Comparison of ENCODE assay signal across 15 cellular contexts in the genomic region with DNA sequence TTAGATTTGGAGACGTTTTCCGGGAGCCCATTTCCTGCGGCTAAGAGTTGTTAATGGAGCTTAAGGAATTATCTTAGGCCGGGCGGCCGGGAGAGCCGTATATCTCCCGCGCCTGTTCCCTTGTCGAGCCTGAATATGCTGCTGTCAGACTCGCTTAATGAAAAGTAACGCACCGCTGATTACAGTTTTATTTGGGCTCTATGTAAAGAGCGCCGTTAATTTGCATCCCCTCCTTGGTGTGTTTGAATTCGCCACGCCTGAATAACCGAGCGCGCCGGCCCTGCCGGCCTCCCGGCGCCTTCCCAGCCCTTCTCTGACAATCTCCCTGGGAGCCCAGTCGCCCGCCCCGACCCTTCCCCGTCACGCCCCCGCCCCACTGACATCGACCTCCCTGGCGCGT. TPM values are rescaled to one million over a fixed set of nuclear protein-coding genes. Genes with fewer than 3 reads are reported as not detected.
DNase-seq lines count a peak whose midpoint lies in the region; ATAC-seq and TF ChIP-seq lines count a peak whose summit lies in the region.
"Had no signal": no experiment of that assay in that cellular context is flagged by ENCODE, and none has a peak within 500 bp of the region (broad histone marks: within the 10 kb centered on the region; RNA-seq: fewer than 3 reads in every experiment).

No MANE protein-coding gene starts in this region.

- no peaks in the 10 kb centered on the region for H3K9me3 ChIP-seq in aorta (ENCODE audit: control insufficient read depth, low read length)
- H3K9me3 ChIP-seq: A549 had no signal

- H3K36me3 Mint-ChIP-seq in brain, result peaks cover 4% of the 10 kb centered on the region
- H3K36me3 Mint-ChIP-seq in activated T-helper 1 cell treated with anti-CD3 and anti-CD28 coated beads, Interleukin-12 subunit alpha, Interleukin-12 subunit beta, Interleukin-2, Interleukin-4 antibody, amounts not matched to agents 30 ng/mL and 10 ng/mL and 1 ng/mL, durations not matched to agents 14 hours and 24 hours and 36 hours (ENCODE audit: low read depth), result no peaks in the 10 kb centered on the region

- no peak overlapping the region for H3K4me3 ChIP-seq in aorta (ENCODE audit: low read length in 2 of 2)
- H3K4me3 ChIP-seq: A549 had no signal

- peaks cover 24% of the 10 kb centered on the region for H3K4me1 Mint-ChIP-seq in brain
- H3K4me1 Mint-ChIP-seq in activated T-helper 1 cell treated with anti-CD3 and anti-CD28 coated beads, Interleukin-12 subunit alpha, Interleukin-12 subunit beta, Interleukin-2, Interleukin-4 antibody, amounts not matched to agents 30 ng/mL and 10 ng/mL and 1 ng/mL, durations not matched to agents 14 hours and 24 hours and 36 hours (ENCODE audit: low read depth), result no peaks in the 10 kb centered on the region
- H3K4me1 Mint-ChIP-seq: activated T-helper 17 cell treated with anti-CD3 and anti-CD28 coated beads, Interleukin-2, amount 50 U/mL, for 72 hours had no signal

- intact Hi-C loops in activated T-helper 1 cell treated with anti-CD3 and anti-CD28 coated beads, Interleukin-12 subunit alpha, Interleukin-12 subunit beta, Interleukin-2, Interleukin-4 antibody, amounts not matched to agents 30 ng/mL and 10 ng/mL and 1 ng/mL, durations not matched to agents 14 hours and 24 hours and 36 hours (cut with micrococcal nuclease), result loop anchor here (5.0 kb wide), 2 partner anchors 113 to 877 kb away; partner anchors contain the start of gene IRX2
- intact Hi-C loops in aorta (cut with DNase I), result no loop called here

- peaks cover 0 to 9% (median 3%) of the 10 kb centered on the region in 5 experiments for H3K9me3 Mint-ChIP-seq in brain
- no peaks in the 10 kb centered on the region for H3K9me3 Mint-ChIP-seq in activated T-helper 1 cell treated with anti-CD3 and anti-CD28 coated beads, Interleukin-12 subunit alpha, Interleukin-12 subunit beta, Interleukin-2, Interleukin-4 antibody, amounts not matched to agents 30 ng/mL and 10 ng/mL and 1 ng/mL, durations not matched to agents 14 hours and 24 hours and 36 hours
- H3K9me3 Mint-ChIP-seq: activated T-helper 17 cell treated with anti-CD3 and anti-CD28 coated beads, Interleukin-2, amount 50 U/mL, for 72 hours; dendritic cell treated with granulocyte-macrophage colony-stimulating factor and Interleukin-4, amounts not matched to agents 40 ng/mL and 50 ng/mL, for 4 days had no signal

- H3K36me3 ChIP-seq in aorta (ENCODE audit: control insufficient read depth in 1 of 2, insufficient read depth in 2 of 2, low read length in 1 of 2), result no peaks in the 10 kb centered on the region

- H3K27ac ChIP-seq in aorta (ENCODE audit: low read depth in 1 of 2, low read length in 2 of 2), result no peak overlapping the region
- H3K27ac ChIP-seq: A549 had no signal

- WGBS in aorta, 2 donors, result 2 to 4% methylated on average over 33 of the region's 33 CpGs

- peak overlapping the region in 1 of 5 experiments; percentile 78 for H3K27ac Mint-ChIP-seq in brain
- H3K27ac Mint-ChIP-seq in activated T-helper 1 cell treated with anti-CD3 and anti-CD28 coated beads, Interleukin-12 subunit alpha, Interleukin-12 subunit beta, Interleukin-2, Interleukin-4 antibody, amounts not matched to agents 30 ng/mL and 10 ng/mL and 1 ng/mL, durations not matched to agents 14 hours and 24 hours and 36 hours, result no peak overlapping the region
- H3K27ac Mint-ChIP-seq: activated T-helper 17 cell treated with anti-CD3 and anti-CD28 coated beads, Interleukin-2, amount 50 U/mL, for 72 hours; dendritic cell treated with granulocyte-macrophage colony-stimulating factor and Interleukin-4, amounts not matched to agents 40 ng/mL and 50 ng/mL, for 4 days; progenitor cell of endocrine pancreas had no signal

- TF ChIP-seq CTCF in brain (conservative IDR thresholded peaks at IDR 0.05), result no peak

- H3K27me3 ChIP-seq in aorta (ENCODE audit: control insufficient read depth in 1 of 2, insufficient read depth in 2 of 2, low read length in 1 of 2), result no peaks in the 10 kb centered on the region

- H3K4me1 ChIP-seq in aorta (ENCODE audit: control insufficient read depth in 1 of 2, insufficient read depth in 2 of 2, low read length in 2 of 2), result no peaks in the 10 kb centered on the region
- H3K4me1 ChIP-seq: A549 had no signal

- H3K27me3 Mint-ChIP-seq in brain, result peaks cover 77% of the 10 kb centered on the region
- H3K27me3 Mint-ChIP-seq in activated T-helper 1 cell treated with anti-CD3 and anti-CD28 coated beads, Interleukin-12 subunit alpha, Interleukin-12 subunit beta, Interleukin-2, Interleukin-4 antibody, amounts not matched to agents 30 ng/mL and 10 ng/mL and 1 ng/mL, durations not matched to agents 14 hours and 24 hours and 36 hours (ENCODE audit: insufficient read depth), result peaks cover 49% of the 10 kb centered on the region

- ATAC-seq in aorta (ENCODE audit: low FRiP score), result no peak
- ATAC-seq: A549; activated T-helper 17 cell treated with anti-CD3 and anti-CD28 coated beads, Interleukin-2, amount 50 U/mL, for 72 hours had no signal

- DNase-seq in NCI-H2029 treated with DMSO at 0.1 percent for 48 hours (lab: John Stamatoyannopoulos, UW) (peak; percentile 3), NCI-H2029 (lab: John Stamatoyannopoulos, UW) (no peak), NCI-H187 treated with DMSO at 0.1 percent for 48 hours (lab: John Stamatoyannopoulos, UW) (peak; percentile 50), retina (peak; percentile 80), aorta (no peak), UCSD-AML1 (lab: John Stamatoyannopoulos, UW; ENCODE audit: unreplicated experiment) (no peak)
- no peak for DNase-seq in activated T-helper 1 cell treated with anti-CD3 and anti-CD28 coated beads, Interleukin-12 subunit alpha, Interleukin-12 subunit beta, Interleukin-2, Interleukin-4 antibody, amounts not matched to agents 30 ng/mL and 10 ng/mL and 1 ng/mL, durations not matched to agents 14 hours and 24 hours and 36 hours (ENCODE audit: low spot score)
- DNase-seq: activated CD4-positive, alpha-beta T cell treated with anti-CD3 and anti-CD28 coated beads, Interleukin-2, amount 50 U/mL, for 1 hour; COR-L47; T-helper 2 cell had no signal

- H3K4me3 Mint-ChIP-seq in brain, result peak overlapping the region; percentile 12 to 79 (median 52)
- H3K4me3 Mint-ChIP-seq in activated T-helper 1 cell treated with anti-CD3 and anti-CD28 coated beads, Interleukin-12 subunit alpha, Interleukin-12 subunit beta, Interleukin-2, Interleukin-4 antibody, amounts not matched to agents 30 ng/mL and 10 ng/mL and 1 ng/mL, durations not matched to agents 14 hours and 24 hours and 36 hours, result no peak overlapping the region
- H3K4me3 Mint-ChIP-seq: activated T-helper 17 cell treated with anti-CD3 and anti-CD28 coated beads, Interleukin-2, amount 50 U/mL, for 72 hours; dendritic cell treated with granulocyte-macrophage colony-stimulating factor and Interleukin-4, amounts not matched to agents 40 ng/mL and 50 ng/mL, for 4 days had no signal

RNA-seq across cellular contexts. Expression of gene IRX4, which starts 7.9 kb away (rescaled TPM):
- polyA plus RNA-seq in brain (ENCODE audit: insufficient read depth, low read depth, low replicate concordance), result not detected
- total RNA-seq in activated T-helper 1 cell treated with anti-CD3 and anti-CD28 coated beads, Interleukin-12 subunit alpha, Interleukin-12 subunit beta, Interleukin-2, Interleukin-4 antibody, amounts not matched to agents 30 ng/mL and 10 ng/mL and 1 ng/mL, durations not matched to agents 14 hours and 24 hours and 36 hours, result not detected in 2 replicates
- not detected for total RNA-seq in aorta
- polyA plus RNA-seq in aorta, result not detected
- total RNA-seq: activated T-helper 17 cell treated with anti-CD3 and anti-CD28 coated beads, Interleukin-2, amount 50 U/mL, for 72 hours had no signal

Comparison
In these comparisons a context has a peak if more than half of its experiments do, and no peak if none do; other contexts are left out.
1. DNase-seq: peak in NCI-H2029 treated with DMSO at 0.1 percent for 48 hours (single experiment), NCI-H187 treated with DMSO at 0.1 percent for 48 hours (single experiment) and retina (single experiment); none in NCI-H2029 (single experiment), activated T-helper 1 cell treated with anti-CD3 and anti-CD28 coated beads, Interleukin-12 subunit alpha, Interleukin-12 subunit beta, Interleukin-2, Interleukin-4 antibody, amounts not matched to agents 30 ng/mL and 10 ng/mL and 1 ng/mL, durations not matched to agents 14 hours and 24 hours and 36 hours (single experiment), aorta (0 of 2) and UCSD-AML1 (single experiment).